ENCODE assay signal across 1 cellular context in genomic region chr5:175531361-175531760, GRCh38.
TF ChIP-seq lines count a peak whose summit lies in the region.

No MANE protein-coding gene starts in this region.

TF ChIP-seq in HepG2, 621 proteins besides CTCF, POLR2A, EP300 and RAD21 (continued from another document):
- TF ChIP-seq ZNF510 (CRISPR knock-in tag; IDR thresholded peaks at IDR 0.05; ENCODE audit: low read depth): no peak
